12 cellular contexts compared by ENCODE assay signal in genomic region chr10:80518143-80518806, GRCh38. TPM values are rescaled to one million over a fixed set of nuclear protein-coding genes. Genes with fewer than 3 reads are reported as not detected.
DNase-seq lines count a peak whose midpoint lies in the region; ATAC-seq and TF ChIP-seq lines count a peak whose summit lies in the region.
"Had no signal": no experiment of that assay in that cellular context is flagged by ENCODE, and none has a peak within 500 bp of the region (broad histone marks: within the 10 kb centered on the region; RNA-seq: fewer than 3 reads in every experiment).

No MANE protein-coding gene starts in this region.

- CTCF ChIA-PET in CD8-positive, alpha-beta T cell (lab: Charles Lee), result no interaction called here

- no peaks in the 10 kb centered on the region for H3K9me3 ChIP-seq in CD8-positive, alpha-beta T cell (ENCODE audit: low read length)
- no peaks in the 10 kb centered on the region for H3K9me3 ChIP-seq in neutrophil
- H3K9me3 ChIP-seq: mucosa of descending colon, tibial artery had no signal

- ATAC-seq in CD8-positive, alpha-beta T cell, result no peak
- peak; percentile 50 for ATAC-seq in GM21528 (IDR thresholded peaks at IDR 0.05; ENCODE audit: low FRiP score, unreplicated experiment)
- ATAC-seq in GM19035 (IDR thresholded peaks at IDR 0.05; ENCODE audit: unreplicated experiment), result no peak
- no peak for ATAC-seq in activated CD4-positive, CD25-positive, alpha-beta regulatory T cell treated with anti-CD3 and anti-CD28 coated beads, Interleukin-2, amount 50 U/mL, for 24 hours

- H3K4me3 Mint-ChIP-seq in CD8-positive, alpha-beta T cell, result no peak overlapping the region
- H3K4me3 Mint-ChIP-seq in activated T-helper 2 cell treated with anti-CD3 and anti-CD28 coated beads, Interferon-gamma antibody, Interleukin-2, Interleukin-4, amounts not matched to agents 10 μg/mL and 5 μg/mL and 100 μg/mL, durations not matched to agents 14 hours and 24 hours and 36 hours (ENCODE audit: low read depth), result no peak overlapping the region

- no peak for TF ChIP-seq CTCF in CD8-positive, alpha-beta T cell (IDR thresholded peaks at IDR 0.05)
- TF ChIP-seq CTCF in neutrophil (IDR thresholded peaks at IDR 0.05), result no peak

- no peaks in the 10 kb centered on the region for H3K27me3 Mint-ChIP-seq in CD8-positive, alpha-beta T cell (ENCODE audit: low read depth)
- no peaks in the 10 kb centered on the region for H3K27me3 Mint-ChIP-seq in activated T-helper 2 cell treated with anti-CD3 and anti-CD28 coated beads, Interferon-gamma antibody, Interleukin-2, Interleukin-4, amounts not matched to agents 10 μg/mL and 5 μg/mL and 100 μg/mL, durations not matched to agents 14 hours and 24 hours and 36 hours (ENCODE audit: low read depth)

- peak overlapping the region; percentile 82 for H3K27ac Mint-ChIP-seq in CD8-positive, alpha-beta T cell
- H3K27ac Mint-ChIP-seq in activated T-helper 2 cell treated with anti-CD3 and anti-CD28 coated beads, Interferon-gamma antibody, Interleukin-2, Interleukin-4, amounts not matched to agents 10 μg/mL and 5 μg/mL and 100 μg/mL, durations not matched to agents 14 hours and 24 hours and 36 hours, result peak overlapping the region; percentile 15

- H3K27me3 ChIP-seq in CD8-positive, alpha-beta T cell (ENCODE audit: insufficient read depth, low read length), result no peaks in the 10 kb centered on the region
- no peaks in the 10 kb centered on the region for H3K27me3 ChIP-seq in neutrophil
- H3K27me3 ChIP-seq: cardiac muscle cell, tibial artery had no signal

- intact Hi-C loops in CD8-positive, alpha-beta T cell (cut with DNase I, micrococcal nuclease), result no loop called here
- intact Hi-C loops in activated T-helper 2 cell treated with anti-CD3 and anti-CD28 coated beads, Interferon-gamma antibody, Interleukin-2, Interleukin-4, amounts not matched to agents 10 μg/mL and 5 μg/mL and 100 μg/mL, durations not matched to agents 14 hours and 24 hours and 36 hours (cut with micrococcal nuclease), result no loop called here

- POLR2A ChIA-PET in CD8-positive, alpha-beta T cell (lab: Charles Lee), result no interaction called here

- H3K4me1 Mint-ChIP-seq in CD8-positive, alpha-beta T cell (ENCODE audit: low read depth), result peaks cover 18% of the 10 kb centered on the region
- H3K4me1 Mint-ChIP-seq in activated T-helper 2 cell treated with anti-CD3 and anti-CD28 coated beads, Interferon-gamma antibody, Interleukin-2, Interleukin-4, amounts not matched to agents 10 μg/mL and 5 μg/mL and 100 μg/mL, durations not matched to agents 14 hours and 24 hours and 36 hours (ENCODE audit: low read depth), result peaks cover 2% of the 10 kb centered on the region

- peaks cover 63% of the 10 kb centered on the region for H3K36me3 ChIP-seq in CD8-positive, alpha-beta T cell (ENCODE audit: insufficient read depth, low read length)
- H3K36me3 ChIP-seq in neutrophil, result peaks cover 92% of the 10 kb centered on the region

- H3K36me3 Mint-ChIP-seq in CD8-positive, alpha-beta T cell, result peaks cover 79% of the 10 kb centered on the region
- H3K36me3 Mint-ChIP-seq in activated T-helper 2 cell treated with anti-CD3 and anti-CD28 coated beads, Interferon-gamma antibody, Interleukin-2, Interleukin-4, amounts not matched to agents 10 μg/mL and 5 μg/mL and 100 μg/mL, durations not matched to agents 14 hours and 24 hours and 36 hours (ENCODE audit: low read depth), result peaks cover 60% of the 10 kb centered on the region

- H3K27ac ChIP-seq in CD8-positive, alpha-beta T cell (ENCODE audit: low read depth, low read length), result no peak overlapping the region
- peak overlapping the region; percentile 36 for H3K27ac ChIP-seq in neutrophil
- H3K27ac ChIP-seq: cardiac muscle cell had no signal

- H3K9me3 Mint-ChIP-seq in CD8-positive, alpha-beta T cell, result no peaks in the 10 kb centered on the region
- no peaks in the 10 kb centered on the region for H3K9me3 Mint-ChIP-seq in activated T-helper 2 cell treated with anti-CD3 and anti-CD28 coated beads, Interferon-gamma antibody, Interleukin-2, Interleukin-4, amounts not matched to agents 10 μg/mL and 5 μg/mL and 100 μg/mL, durations not matched to agents 14 hours and 24 hours and 36 hours

- no peaks in the 10 kb centered on the region for H3K4me1 ChIP-seq in CD8-positive, alpha-beta T cell (ENCODE audit: insufficient read depth, low read length)
- H3K4me1 ChIP-seq in neutrophil (ENCODE audit: control insufficient read depth in 1 of 2, insufficient read depth in 1 of 2, low read depth in 1 of 2, low read length in 1 of 2), result no peaks in the 10 kb centered on the region

- DNase-seq in CD8-positive, alpha-beta T cell, result no peak
- no peak for DNase-seq in activated T-helper 2 cell treated with anti-CD3 and anti-CD28 coated beads, Interferon-gamma antibody, Interleukin-2, Interleukin-4, amounts not matched to agents 10 μg/mL and 5 μg/mL and 100 μg/mL, durations not matched to agents 14 hours and 24 hours and 36 hours (ENCODE audit: low spot score)
- DNase-seq in globus pallidus (ENCODE audit: low spot score), result no peak
- DNase-seq in superior temporal gyrus (ENCODE audit: extremely low spot score), result no peak
- DNase-seq: DMS153, mucosa of descending colon had no signal

- no peak overlapping the region for H3K4me3 ChIP-seq in CD8-positive, alpha-beta T cell (ENCODE audit: low read depth, low read length)
- H3K4me3 ChIP-seq in neutrophil (ENCODE audit: low read depth in 1 of 2, low read length in 1 of 2), result no peak overlapping the region
- H3K4me3 ChIP-seq: cardiac muscle cell, mucosa of descending colon, tibial artery had no signal

RNA-seq across cellular contexts. Expression of gene SH2D4B, which starts 19.4 kb away (rescaled TPM):
- under 1 TPM in 1 of 2 experiments, not detected in 1; 0.36 TPM for total RNA-seq in CD8-positive, alpha-beta T cell
- 0.05 TPM in 1 of 2 replicates, not detected in the other for total RNA-seq in activated T-helper 2 cell treated with anti-CD3 and anti-CD28 coated beads, Interferon-gamma antibody, Interleukin-2, Interleukin-4, amounts not matched to agents 10 μg/mL and 5 μg/mL and 100 μg/mL, durations not matched to agents 14 hours and 24 hours and 36 hours
- total RNA-seq: cardiac muscle cell, mucosa of descending colon had no signal
